ENCODE assay signal across 12 cellular contexts in the genomic region with DNA sequence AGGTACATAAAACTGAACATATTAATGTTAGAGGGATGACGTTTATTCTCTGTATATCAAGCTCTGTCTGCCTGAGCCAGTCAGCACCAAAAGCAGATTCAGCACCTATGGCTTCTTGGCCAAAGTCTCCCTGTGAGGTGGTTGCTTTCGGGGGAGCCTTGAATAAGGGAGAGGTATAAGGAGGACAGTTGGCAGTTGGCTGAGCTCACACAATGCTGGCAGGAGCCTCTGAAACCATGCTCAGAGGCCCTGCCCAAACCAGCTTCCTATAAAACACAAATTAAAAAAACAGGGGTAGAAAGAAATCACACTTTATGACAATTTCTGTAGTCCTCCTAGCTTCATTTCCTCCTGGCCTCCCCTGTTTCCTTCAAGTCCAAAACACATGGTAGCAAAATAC. TPM values are rescaled to one million over a fixed set of nuclear protein-coding genes. Genes with fewer than 3 reads are reported as not detected.
DNase-seq lines count a peak whose midpoint lies in the region; ATAC-seq and TF ChIP-seq lines count a peak whose summit lies in the region.
"Had no signal": no experiment of that assay in that cellular context is flagged by ENCODE, and none has a peak within 500 bp of the region (broad histone marks: within the 10 kb centered on the region; RNA-seq: fewer than 3 reads in every experiment).

No MANE protein-coding gene starts in this region.

- H3K36me3 Mint-ChIP-seq in endodermal cell (ENCODE audit: low read depth) (no peaks in the 10 kb centered on the region), progenitor cell of endocrine pancreas (ENCODE audit: insufficient read depth) (peaks cover 10% of the 10 kb centered on the region)

- no peaks in the 10 kb centered on the region for H3K27me3 ChIP-seq in endodermal cell (ENCODE audit: control insufficient read depth, insufficient read depth, low read length, poor library complexity, severe bottlenecking)
- H3K27me3 ChIP-seq: SJSA1 had no signal

- H3K9ac ChIP-seq in SK-N-MC (ENCODE audit: insufficient read length) (no peak overlapping the region), endodermal cell (ENCODE audit: extremely low read depth, low read length, poor library complexity, severe bottlenecking) (peak overlapping the region; percentile 58)

- in situ Hi-C loops in G401 (cut with HindIII; ENCODE audit: low sequenced_read_pairs), result no loop called here

- ATAC-seq in SK-N-SH treated with all-trans-retinoic acid at 6 μM for 48 hours, result no peak
- ATAC-seq in HG02610 (IDR thresholded peaks at IDR 0.05; ENCODE audit: unreplicated experiment), result no peak

- H3K9me3 Mint-ChIP-seq in endodermal cell (no peaks in the 10 kb centered on the region), progenitor cell of endocrine pancreas (ENCODE audit: low read depth) (no peaks in the 10 kb centered on the region)

- H3K4me1 Mint-ChIP-seq in endodermal cell (peaks cover 52% of the 10 kb centered on the region), progenitor cell of endocrine pancreas (ENCODE audit: low read depth) (peaks cover 57% of the 10 kb centered on the region)

- DNase-seq in G401 (ENCODE audit: low spot score), result peak; percentile 79
- DNase-seq in SK-N-MC (ENCODE audit: low read depth, low spot score), result no peak
- no peak for DNase-seq in endodermal cell
- no peak for DNase-seq in progenitor cell of endocrine pancreas (ENCODE audit: low spot score, unreplicated experiment)
- no peak for DNase-seq in NCI-H2196 (lab: John Stamatoyannopoulos, UW; ENCODE audit: unreplicated experiment)
- no peak for DNase-seq in KG1 (lab: John Stamatoyannopoulos, UW)
- DNase-seq: aorta, GOT3, Kasumi-1 had no signal

- 75% methylated on average over 2 of the region's 2 CpGs; no CpG with 5 or more reads in 1 of the 2 experiments for WGBS in endodermal cell (ENCODE audit: insufficient coverage in 1 of 2, insufficient read length in 1 of 2), 2 experiments

- H3K36me3 ChIP-seq in SK-N-MC (ENCODE audit: insufficient read depth, low read length) (no peaks in the 10 kb centered on the region), endodermal cell (ENCODE audit: control insufficient read depth, insufficient read depth, low read length) (no peaks in the 10 kb centered on the region)
- H3K36me3 ChIP-seq: SJSA1 had no signal

- H3K4me3 ChIP-seq in SK-N-MC (no peak overlapping the region), endodermal cell (ENCODE audit: low read length) (peak overlapping the region; percentile 16)
- H3K4me3 ChIP-seq: SJSA1 had no signal

- H3K27ac ChIP-seq in SK-N-MC, result peak overlapping the region; percentile 84; the same call in 1 of the 2 replicates
- peak overlapping the region; percentile 8 for H3K27ac ChIP-seq in endodermal cell (ENCODE audit: low read depth, low read length)
- H3K27ac ChIP-seq: SJSA1 had no signal

- H3K4me1 ChIP-seq in endodermal cell (ENCODE audit: control insufficient read depth, insufficient read depth, low read length), result peaks cover 39% of the 10 kb centered on the region

- H3K27ac Mint-ChIP-seq in endodermal cell (peak overlapping the region; percentile 91), progenitor cell of endocrine pancreas (peak overlapping the region; percentile 54)

- no peak for TF ChIP-seq CTCF in endodermal cell (conservative IDR thresholded peaks at IDR 0.05)
- no peak for TF ChIP-seq CTCF in progenitor cell of endocrine pancreas (IDR thresholded peaks at IDR 0.05; ENCODE audit: unreplicated experiment)

- H3K9me3 ChIP-seq in SK-N-MC (ENCODE audit: low read depth, low read length), result no peaks in the 10 kb centered on the region
- H3K9me3 ChIP-seq in endodermal cell (ENCODE audit: control insufficient read depth, low read length), result no peaks in the 10 kb centered on the region
- H3K9me3 ChIP-seq: SJSA1 had no signal

- peak overlapping the region; percentile 17 for H3K4me3 Mint-ChIP-seq in endodermal cell
- H3K4me3 Mint-ChIP-seq in progenitor cell of endocrine pancreas (ENCODE audit: low read depth), result no peak overlapping the region

- H3K27me3 Mint-ChIP-seq in endodermal cell (ENCODE audit: insufficient read depth), result no peaks in the 10 kb centered on the region
- H3K27me3 Mint-ChIP-seq in progenitor cell of endocrine pancreas, result no peaks in the 10 kb centered on the region

TF ChIP-seq in SK-N-SH treated with all-trans-retinoic acid at 6 μM for 48 hours, 23 proteins besides CTCF, POLR2A, EP300 and RAD21 (continues in another document):
- TF ChIP-seq ARNTL (CRISPR knock-in tag; IDR thresholded peaks at IDR 0.05; ENCODE audit: borderline replicate concordance, low read depth) (no peak), PPARA (CRISPR knock-in tag; IDR thresholded peaks at IDR 0.05; ENCODE audit: borderline replicate concordance) (no peak), BACH2 (CRISPR knock-in tag; IDR thresholded peaks at IDR 0.05; ENCODE audit: borderline replicate concordance) (no peak), ZFP30 (CRISPR knock-in tag; IDR thresholded peaks at IDR 0.05) (no peak), OSR1 (CRISPR knock-in tag; IDR thresholded peaks at IDR 0.05) (no peak), ZC3H10 (CRISPR knock-in tag; IDR thresholded peaks at IDR 0.05) (no peak), CSDC2 (CRISPR knock-in tag; IDR thresholded peaks at IDR 0.05) (no peak), TCF4 (CRISPR knock-in tag; IDR thresholded peaks at IDR 0.05; ENCODE audit: borderline replicate concordance) (no peak), ISL1 (CRISPR knock-in tag; IDR thresholded peaks at IDR 0.05) (no peak), ESRRG (CRISPR knock-in tag; IDR thresholded peaks at IDR 0.05) (no peak), ZNF8 (CRISPR knock-in tag; IDR thresholded peaks at IDR 0.05) (no peak), ZFP3 (CRISPR knock-in tag; IDR thresholded peaks at IDR 0.05) (no peak), ZNF70 (CRISPR knock-in tag; IDR thresholded peaks at IDR 0.05) (no peak), RARB (CRISPR knock-in tag; IDR thresholded peaks at IDR 0.05) (no peak)
- TF ChIP-seq, protein P1, sequence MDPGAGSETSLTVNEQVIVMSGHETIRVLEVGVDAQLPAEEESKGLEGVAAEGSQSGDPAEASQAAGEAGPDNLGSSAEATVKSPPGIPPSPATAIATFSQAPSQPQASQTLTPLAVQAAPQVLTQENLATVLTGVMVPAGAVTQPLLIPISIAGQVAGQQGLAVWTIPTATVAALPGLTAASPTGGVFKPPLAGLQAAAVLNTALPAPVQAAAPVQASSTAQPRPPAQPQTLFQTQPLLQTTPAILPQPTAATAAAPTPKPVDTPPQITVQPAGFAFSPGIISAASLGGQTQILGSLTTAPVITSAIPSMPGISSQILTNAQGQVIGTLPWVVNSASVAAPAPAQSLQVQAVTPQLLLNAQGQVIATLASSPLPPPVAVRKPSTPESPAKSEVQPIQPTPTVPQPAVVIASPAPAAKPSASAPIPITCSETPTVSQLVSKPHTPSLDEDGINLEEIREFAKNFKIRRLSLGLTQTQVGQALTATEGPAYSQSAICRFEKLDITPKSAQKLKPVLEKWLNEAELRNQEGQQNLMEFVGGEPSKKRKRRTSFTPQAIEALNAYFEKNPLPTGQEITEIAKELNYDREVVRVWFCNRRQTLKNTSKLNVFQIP (CRISPR knock-in tag; IDR thresholded peaks at IDR 0.05; ENCODE audit: borderline replicate concordance, low read depth), result no peak
- TF ChIP-seq, protein P2, sequence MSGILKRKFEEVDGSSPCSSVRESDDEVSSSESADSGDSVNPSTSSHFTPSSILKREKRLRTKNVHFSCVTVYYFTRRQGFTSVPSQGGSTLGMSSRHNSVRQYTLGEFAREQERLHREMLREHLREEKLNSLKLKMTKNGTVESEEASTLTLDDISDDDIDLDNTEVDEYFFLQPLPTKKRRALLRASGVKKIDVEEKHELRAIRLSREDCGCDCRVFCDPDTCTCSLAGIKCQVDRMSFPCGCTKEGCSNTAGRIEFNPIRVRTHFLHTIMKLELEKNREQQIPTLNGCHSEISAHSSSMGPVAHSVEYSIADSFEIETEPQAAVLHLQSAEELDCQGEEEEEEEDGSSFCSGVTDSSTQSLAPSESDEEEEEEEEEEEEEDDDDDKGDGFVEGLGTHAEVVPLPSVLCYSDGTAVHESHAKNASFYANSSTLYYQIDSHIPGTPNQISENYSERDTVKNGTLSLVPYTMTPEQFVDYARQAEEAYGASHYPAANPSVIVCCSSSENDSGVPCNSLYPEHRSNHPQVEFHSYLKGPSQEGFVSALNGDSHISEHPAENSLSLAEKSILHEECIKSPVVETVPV (CRISPR knock-in tag; IDR thresholded peaks at IDR 0.05), result no peak
- TF ChIP-seq, protein P3, sequence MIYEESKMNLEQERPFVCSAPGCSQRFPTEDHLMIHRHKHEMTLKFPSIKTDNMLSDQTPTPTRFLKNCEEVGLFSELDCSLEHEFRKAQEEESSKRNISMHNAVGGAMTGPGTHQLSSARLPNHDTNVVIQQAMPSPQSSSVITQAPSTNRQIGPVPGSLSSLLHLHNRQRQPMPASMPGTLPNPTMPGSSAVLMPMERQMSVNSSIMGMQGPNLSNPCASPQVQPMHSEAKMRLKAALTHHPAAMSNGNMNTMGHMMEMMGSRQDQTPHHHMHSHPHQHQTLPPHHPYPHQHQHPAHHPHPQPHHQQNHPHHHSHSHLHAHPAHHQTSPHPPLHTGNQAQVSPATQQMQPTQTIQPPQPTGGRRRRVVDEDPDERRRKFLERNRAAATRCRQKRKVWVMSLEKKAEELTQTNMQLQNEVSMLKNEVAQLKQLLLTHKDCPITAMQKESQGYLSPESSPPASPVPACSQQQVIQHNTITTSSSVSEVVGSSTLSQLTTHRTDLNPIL (CRISPR knock-in tag; IDR thresholded peaks at IDR 0.05; ENCODE audit: low read depth), result no peak
- TF ChIP-seq, protein P4, sequence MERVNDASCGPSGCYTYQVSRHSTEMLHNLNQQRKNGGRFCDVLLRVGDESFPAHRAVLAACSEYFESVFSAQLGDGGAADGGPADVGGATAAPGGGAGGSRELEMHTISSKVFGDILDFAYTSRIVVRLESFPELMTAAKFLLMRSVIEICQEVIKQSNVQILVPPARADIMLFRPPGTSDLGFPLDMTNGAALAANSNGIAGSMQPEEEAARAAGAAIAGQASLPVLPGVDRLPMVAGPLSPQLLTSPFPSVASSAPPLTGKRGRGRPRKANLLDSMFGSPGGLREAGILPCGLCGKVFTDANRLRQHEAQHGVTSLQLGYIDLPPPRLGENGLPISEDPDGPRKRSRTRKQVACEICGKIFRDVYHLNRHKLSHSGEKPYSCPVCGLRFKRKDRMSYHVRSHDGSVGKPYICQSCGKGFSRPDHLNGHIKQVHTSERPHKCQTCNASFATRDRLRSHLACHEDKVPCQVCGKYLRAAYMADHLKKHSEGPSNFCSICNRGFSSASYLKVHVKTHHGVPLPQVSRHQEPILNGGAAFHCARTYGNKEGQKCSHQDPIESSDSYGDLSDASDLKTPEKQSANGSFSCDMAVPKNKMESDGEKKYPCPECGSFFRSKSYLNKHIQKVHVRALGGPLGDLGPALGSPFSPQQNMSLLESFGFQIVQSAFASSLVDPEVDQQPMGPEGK (CRISPR knock-in tag; IDR thresholded peaks at IDR 0.05; ENCODE audit: borderline replicate concordance), result no peak

RNA-seq across cellular contexts. Expression of a gene that starts 18.8 kb away (rescaled TPM):
- total RNA-seq in G401 (2014; rRNA removed; shearing (Covaris generic)), result 12.7 and 13.8 TPM in 2 replicates
- 10 to 100 TPM; 12.7 to 14.1 TPM for total RNA-seq in endodermal cell
- polyA plus RNA-seq in endodermal cell (2013, experiment 1 of 2), result 5.8 TPM
- 5.6 TPM for polyA plus RNA-seq in endodermal cell (2013, experiment 2 of 2)
- 60.4 and 72.2 TPM in 2 replicates for total RNA-seq in progenitor cell of endocrine pancreas
